2 cellular contexts compared by ENCODE assay signal in genomic region chr12:91139981-91140659, GRCh38.
TF ChIP-seq lines count a peak whose summit lies in the region.

No MANE protein-coding gene starts in this region.

TF ChIP-seq in IMR-90, 13 proteins besides CTCF, POLR2A, EP300 and RAD21:
- no peak for TF ChIP-seq NFE2L2 (IDR thresholded peaks at IDR 0.05; ENCODE audit: low read depth, low read length)
- peak; percentile 49; the same call in 1 of the 2 replicates for TF ChIP-seq FOS (IDR thresholded peaks at IDR 0.05; ENCODE audit: low read depth, low read length)
- no peak for TF ChIP-seq RFX5 (IDR thresholded peaks at IDR 0.05; ENCODE audit: low read depth, low read length)
- TF ChIP-seq SMC3 (IDR thresholded peaks at IDR 0.05; ENCODE audit: low read depth, low read length) = no peak
- TF ChIP-seq CEBPB (IDR thresholded peaks at IDR 0.05; ENCODE audit: low read depth, low read length) = peak; percentile 92
- peak; percentile 39; the same call in 1 of the 2 replicates for TF ChIP-seq MAFK (IDR thresholded peaks at IDR 0.05; ENCODE audit: low read depth, low read length)
- no peak for TF ChIP-seq MAZ (IDR thresholded peaks at IDR 0.05; ENCODE audit: borderline replicate concordance, low read depth, low read length)

TF ChIP-seq in endothelial cell of umbilical vein, 7 proteins besides CTCF, POLR2A, EP300 and RAD21:
- no peak for TF ChIP-seq FOS (IDR thresholded peaks at IDR 0.05; ENCODE audit: borderline replicate concordance, insufficient read depth, low read length)
- TF ChIP-seq POLR2AphosphoS5 (IDR thresholded peaks at IDR 0.05; ENCODE audit: insufficient read depth, low read depth, low read length) = no peak
- TF ChIP-seq GATA2 (IDR thresholded peaks at IDR 0.05; ENCODE audit: insufficient read depth, insufficient read length, low read depth, low read length) = no peak
- TF ChIP-seq EZH2 (IDR thresholded peaks at IDR 0.05; ENCODE audit: borderline replicate concordance, low read depth, low read length, severe bottlenecking) = no peak
- TF ChIP-seq JUN (IDR thresholded peaks at IDR 0.05; ENCODE audit: borderline replicate concordance, insufficient read depth, insufficient read length, low read depth) = no peak
- TF ChIP-seq MYC (IDR thresholded peaks at IDR 0.05; ENCODE audit: low read depth, low read length) = no peak
- no peak for TF ChIP-seq MAX (IDR thresholded peaks at IDR 0.05; ENCODE audit: insufficient read depth, insufficient read length)
